Comparison of ENCODE assay signal across 17 cellular contexts in the genomic region with DNA sequence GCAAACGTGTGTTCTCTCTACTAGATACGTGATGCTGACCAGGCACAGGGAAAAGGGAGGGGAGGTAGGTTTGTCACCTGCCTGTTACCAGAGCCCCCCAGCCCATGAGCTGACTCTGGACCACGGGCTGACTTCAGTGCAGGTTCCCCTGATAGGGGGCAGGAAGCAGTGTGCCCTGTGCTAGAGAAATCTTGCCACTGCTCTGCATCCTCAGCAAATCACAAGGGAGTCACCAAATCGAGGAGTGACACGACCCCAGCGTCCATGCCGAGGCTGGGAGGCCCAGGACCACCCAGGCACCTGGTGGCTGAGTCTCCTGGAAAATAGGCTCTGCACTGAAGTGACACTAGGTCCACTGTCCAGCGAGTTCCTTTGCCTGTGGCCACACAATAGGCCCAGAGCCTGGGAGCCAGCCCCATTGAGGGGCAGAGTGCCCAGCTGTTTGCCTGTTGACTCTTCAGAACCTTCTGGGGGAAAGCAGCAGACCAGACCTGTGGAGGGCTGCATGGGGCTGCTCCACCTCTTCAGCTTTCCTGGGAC.
"Had no signal": no experiment of that assay in that cellular context is flagged by ENCODE, and none has a peak within 500 bp of the region (broad histone marks: within the 10 kb centered on the region; RNA-seq: fewer than 3 reads in every experiment).

No MANE protein-coding gene starts in this region.

- H3K4me3 ChIP-seq: ascending aorta, breast epithelium, tibial artery had no signal

- H3K4me1 ChIP-seq: breast epithelium, parathyroid adenoma, tibial artery had no signal

- DNase-seq: activated CD4-positive, alpha-beta T cell treated with anti-CD3 and anti-CD28 coated beads, Interleukin-2, amount 50 U/mL, for 1 hour; activated CD4-positive, CD25-positive, alpha-beta regulatory T cell treated with anti-CD3 and anti-CD28 coated beads, Interleukin-2, amount 50 U/mL, for 72 hours; activated CD8-positive, alpha-beta memory T cell treated with anti-CD3 and anti-CD28 coated beads, Interleukin-2, amount 50 U/mL, for 4 hours; activated naive CD4-positive, alpha-beta T cell treated with anti-CD3 and anti-CD28 coated beads for 36 hours; activated T-cell treated with anti-CD3 and anti-CD28 coated beads, Interleukin-2, amount 50 U/mL, for 4 hours; effector CD8-positive, alpha-beta T cell; hippocampal formation; naive thymus-derived CD4-positive, alpha-beta T cell; stimulated activated CD4-positive, alpha-beta T cell treated with anti-CD3 and anti-CD28 coated beads, Interleukin-2, amount 100 ng/mL, for 24 hours; stimulated activated naive CD8-positive, alpha-beta T cell treated with anti-CD3 and anti-CD28 coated beads, Interleukin-15, Interleukin-2, amounts not matched to agents 100 U/mL and 50 U/mL, for 24 hours; T-helper 1 cell; T-helper 9 cell had no signal

- H3K9me3 ChIP-seq: ascending aorta, breast epithelium, neutrophil, tibial artery had no signal

- ATAC-seq: activated T-cell treated with anti-CD3 and anti-CD28 coated beads, Interleukin-2, amount 50 U/mL, for 4 hours; naive thymus-derived CD4-positive, alpha-beta T cell; stimulated activated naive CD8-positive, alpha-beta T cell treated with anti-CD3 and anti-CD28 coated beads, Interleukin-15, Interleukin-2, amounts not matched to agents 100 U/mL and 50 U/mL, for 24 hours had no signal

- H3K36me3 ChIP-seq: ascending aorta, breast epithelium, neutrophil, tibial artery had no signal

- H3K27me3 ChIP-seq: ascending aorta, breast epithelium, neutrophil, tibial artery had no signal

- H3K27ac ChIP-seq: ascending aorta, breast epithelium, neutrophil, parathyroid adenoma, tibial artery had no signal
